Comparison of ENCODE assay signal across 15 cellular contexts in the genomic region with DNA sequence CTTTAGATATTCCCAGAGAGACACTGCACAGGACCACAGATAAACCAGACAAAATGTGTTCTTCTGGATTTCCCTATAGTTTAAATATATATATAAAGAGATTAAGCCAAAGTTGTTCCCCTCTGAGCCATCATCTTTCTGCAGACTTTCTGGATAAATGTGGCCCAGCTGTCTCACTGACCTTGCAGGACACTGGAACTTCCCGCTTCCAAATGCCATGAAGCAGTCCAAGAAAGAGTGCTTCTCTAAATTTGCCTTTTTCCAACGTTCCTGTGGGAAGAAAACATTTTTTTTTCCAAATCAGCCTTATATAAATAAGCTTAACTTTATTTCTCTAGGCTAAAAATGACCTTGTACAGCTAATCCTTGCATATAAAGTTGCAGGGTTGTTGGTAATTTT.
DNase-seq lines count a peak whose midpoint lies in the region; ATAC-seq and TF ChIP-seq lines count a peak whose summit lies in the region.
"Had no signal": no experiment of that assay in that cellular context is flagged by ENCODE, and none has a peak within 500 bp of the region (broad histone marks: within the 10 kb centered on the region; RNA-seq: fewer than 3 reads in every experiment).

No MANE protein-coding gene starts in this region.

- no peaks in the 10 kb centered on the region for H3K36me3 ChIP-seq in ascending aorta
- no peaks in the 10 kb centered on the region for H3K36me3 ChIP-seq in tibial artery
- no peaks in the 10 kb centered on the region for H3K36me3 ChIP-seq in aorta (ENCODE audit: control insufficient read depth in 1 of 2, insufficient read depth in 2 of 2, low read length in 1 of 2)
- H3K36me3 ChIP-seq in psoas muscle (ENCODE audit: insufficient read depth in 1 of 2, low read depth in 1 of 2): no peaks in the 10 kb centered on the region
- H3K36me3 ChIP-seq: HAP-1 had no signal

- H3K27me3 ChIP-seq in ascending aorta (no peaks in the 10 kb centered on the region), tibial artery (no peaks in the 10 kb centered on the region), aorta (ENCODE audit: control insufficient read depth in 1 of 2, insufficient read depth in 2 of 2, low read length in 1 of 2) (no peaks in the 10 kb centered on the region), psoas muscle (ENCODE audit: insufficient read depth in 3 of 3, low read length in 2 of 3) (no peaks in the 10 kb centered on the region)

- H3K4me1 ChIP-seq in ascending aorta (peaks cover 0 to 31% of the 10 kb centered on the region in 2 donors), tibial artery (peaks cover 0 to 72% (median 14%) of the 10 kb centered on the region in 4 donors), aorta (ENCODE audit: control insufficient read depth in 1 of 2, insufficient read depth in 2 of 2, low read length in 2 of 2) (peaks cover 0 to 8% of the 10 kb centered on the region in 2 donors), psoas muscle (no peaks in the 10 kb centered on the region)
- H3K4me1 ChIP-seq: HAP-1 had no signal

- CTCF ChIA-PET in RWPE1 (lab: Yijun Ruan, JAX): no interaction called here

- H3K9me3 ChIP-seq in ascending aorta: no peaks in the 10 kb centered on the region
- no peaks in the 10 kb centered on the region for H3K9me3 ChIP-seq in tibial artery
- H3K9me3 ChIP-seq in aorta (ENCODE audit: control insufficient read depth, low read length): no peaks in the 10 kb centered on the region
- H3K9me3 ChIP-seq in psoas muscle: no peaks in the 10 kb centered on the region
- H3K9me3 ChIP-seq: HAP-1 had no signal

- intact Hi-C loops in ascending aorta (cut with DNase I) (loop anchor here (5.0 kb wide), 1 partner anchor 55 kb away; no protein-coding TSS in a partner anchor), tibial artery (cut with DNase I; ENCODE audit: low total_unique reads) (no loop called here), aorta (cut with DNase I) (loop anchor here in 1 of 2 donors (10.0 kb wide), 1 partner anchor 62 kb away; no protein-coding TSS in a partner anchor), psoas muscle (cut with DNase I) (no loop called here)

- DNase-seq in ascending aorta (ENCODE audit: low spot score in 2 of 2) (no peak), left kidney (ENCODE audit: low read depth, low spot score) (peak; percentile 25), tibial artery (no peak), aorta (no peak), RWPE1 (ENCODE audit: low spot score) (no peak), psoas muscle (no peak), NCI-H1417 (lab: John Stamatoyannopoulos, UW) (no peak)
- DNase-seq: C1 segment of cervical spinal cord; Calu3; CD4-positive, alpha-beta memory T cell; DMS153; DND-41; GOT3; HFFc6 had no signal

- H3K4me3 ChIP-seq in ascending aorta (no peak overlapping the region), tibial artery (no peak overlapping the region), aorta (ENCODE audit: low read length in 2 of 2) (no peak overlapping the region), psoas muscle (no peak overlapping the region)
- H3K4me3 ChIP-seq: HAP-1 had no signal

- ATAC-seq in aorta (ENCODE audit: low FRiP score) (peak; percentile 47), psoas muscle (no peak)

- H3K27ac ChIP-seq in ascending aorta (peak overlapping the region; percentile 51 to 62), tibial artery (peak overlapping the region; percentile 25 to 65), aorta (ENCODE audit: low read depth in 1 of 2, low read length in 2 of 2) (no peak overlapping the region), RWPE1 (no peak overlapping the region), psoas muscle (no peak overlapping the region)

- 4 to 6% methylated on average over 2 of the region's 2 CpGs for WGBS in aorta, 2 donors
- 15 to 34% (median 19%) methylated on average over 2 of the region's 2 CpGs for WGBS in psoas muscle, 3 donors

- POLR2A ChIA-PET in RWPE1 (lab: Yijun Ruan, JAX; ENCODE audit: low non-redundant PET): no interaction called here

- no peak for TF ChIP-seq CTCF in ascending aorta (IDR thresholded peaks at IDR 0.05)
- TF ChIP-seq CTCF in tibial artery (IDR thresholded peaks at IDR 0.05): no peak
- no peak for TF ChIP-seq CTCF in RWPE1 (conservative IDR thresholded peaks at IDR 0.05; ENCODE audit: low read depth)
- no peak for TF ChIP-seq CTCF in psoas muscle (IDR thresholded peaks at IDR 0.05)

Comparison
In these comparisons a context has a peak if more than half of its experiments do, and no peak if none do; other contexts are left out.
1. H3K27ac ChIP-seq: peak in ascending aorta (2 of 2) and tibial artery (2 of 2); none in aorta (0 of 2), RWPE1 (single experiment) and psoas muscle (single experiment).